8 cellular contexts compared by ENCODE assay signal in genomic region chr17:45221081-45221996, GRCh38. TPM values are rescaled to one million over a fixed set of nuclear protein-coding genes. Genes with fewer than 3 reads are reported as not detected.
DNase-seq lines count a peak whose midpoint lies in the region; ATAC-seq and TF ChIP-seq lines count a peak whose summit lies in the region.

Gene FMNL1, plus strand, starts transcription at chr17:45221885. Its CDS starts 240 bp downstream, at chr17:45222125.

- H3K27ac ChIP-seq in HEK293 (ENCODE audit: extremely low read depth, low read depth, low read length) (peak within 1 kb of the TSS; percentile 40; the same call in 1 of the 2 replicates), breast epithelium (peak within 1 kb of the TSS; percentile 42 to 94)

- POLR2A ChIA-PET in HEK293 (lab: Yijun Ruan, JAX), result interaction anchor here (0.6 to 1.7 kb wide), 2 partner anchors 73 to 83 kb away, joined by 4 to 8 read pairs; partner anchors contain the start of gene HEXIM1

- no peak for ATAC-seq in HG03039 (IDR thresholded peaks at IDR 0.05; ENCODE audit: unreplicated experiment)

- peak within 1 kb of the TSS; percentile 97 to 99 for H3K4me3 Mint-ChIP-seq in CD14-positive monocyte

- H3K27me3 Mint-ChIP-seq in CD14-positive monocyte (ENCODE audit: low read depth in 3 of 3), result peaks cover 0 to under 1% (median 0%) of the 10 kb centered on the region in 3 donors

- H3K4me1 Mint-ChIP-seq in CD14-positive monocyte, result peaks cover 49% of the 10 kb centered on the region

- peak within 1 kb of the TSS; percentile 55 for H3K4me3 ChIP-seq in HEK293 (ENCODE audit: low read depth, low read length)
- H3K4me3 ChIP-seq in breast epithelium, result peak within 1 kb of the TSS; percentile 70 to 94 (median 71)

- peaks cover 0 to 8% (median 0%) of the 10 kb centered on the region in 7 donors for H3K9me3 Mint-ChIP-seq in CD14-positive monocyte

- peak; percentile 27 for TF ChIP-seq CTCF in CD14-positive monocyte (IDR thresholded peaks at IDR 0.05)
- TF ChIP-seq CTCF in HEK293 (tag by site-specific recombination; IDR thresholded peaks at IDR 0.05), result no peak
- TF ChIP-seq CTCF in breast epithelium (IDR thresholded peaks at IDR 0.05), result no peak

- H3K9me3 ChIP-seq in HEK293 (ENCODE audit: control insufficient read depth, insufficient read depth, low read depth, low read length) (no peaks in the 10 kb centered on the region), breast epithelium (no peaks in the 10 kb centered on the region)

- DNase-seq in CD14-positive monocyte (ENCODE audit: low spot score), result peak; percentile 73
- DNase-seq in breast epithelium (ENCODE audit: low spot score in 2 of 2), result no peak
- peak; percentile 76 for DNase-seq in left kidney (ENCODE audit: low read depth, low spot score)
- peak; percentile 54 for DNase-seq in stimulated activated CD4-positive, alpha-beta T cell treated with anti-CD3 and anti-CD28 coated beads, Interleukin-4, amount 100 ng/mL, for 24 hours
- DNase-seq in NCI-H187 treated with DMSO at 0.1 percent for 48 hours (lab: John Stamatoyannopoulos, UW), result no peak

- H3K4me1 ChIP-seq in HEK293 (ENCODE audit: control insufficient read depth, insufficient read depth, low read length) (no peaks in the 10 kb centered on the region; the same call in 1 of the 2 replicates), breast epithelium (peaks cover 0 to 6% of the 10 kb centered on the region in 2 donors)

- peaks cover 50 to 74% of the 10 kb centered on the region in 2 donors for H3K36me3 Mint-ChIP-seq in CD14-positive monocyte

- no peaks in the 10 kb centered on the region for H3K27me3 ChIP-seq in breast epithelium

- H3K36me3 ChIP-seq in HEK293 (ENCODE audit: control insufficient read depth in 2 of 2, insufficient read depth in 1 of 2, low read length in 2 of 2) (no peaks in the 10 kb centered on the region; a peak in 1 of 3 replicates), breast epithelium (no peaks in the 10 kb centered on the region)

- intact Hi-C loops in CD14-positive monocyte (cut with micrococcal nuclease), result loop anchor here in 1 of 2 donors (1.0 kb wide), 1 partner anchor 8 kb away; no protein-coding TSS in a partner anchor
- intact Hi-C loops in T-helper 2 cell treated with Interferon-gamma antibody and Interleukin-4, amounts not matched to agents 100 ng/mL and 5 ng/mL, for 36 hours (cut with micrococcal nuclease), result loop anchor here (1.0 kb wide), 1 partner anchor 8 kb away; no protein-coding TSS in a partner anchor
- intact Hi-C loops in breast epithelium (cut with DNase I; ENCODE audit: low total_unique reads), result loop anchor here (5.0 kb wide), 1 partner anchor 166 kb away; no protein-coding TSS in a partner anchor

- TF ChIP-seq POLR2A in breast epithelium (IDR thresholded peaks at IDR 0.05), result no peak

- H3K27ac Mint-ChIP-seq in CD14-positive monocyte, result peak within 1 kb of the TSS; percentile 98 to 100 (median 100)

- CTCF ChIA-PET in HEK293 (lab: Yijun Ruan, JAX), result interaction anchor here (0.6 to 10.4 kb wide), 13 partner anchors 9 to 164 kb away, joined by 3 to 192 read pairs (median 4); partner anchors contain the start of genes ACBD4 and HEXIM1

TF ChIP-seq in HEK293, 187 proteins besides CTCF, POLR2A, EP300 and RAD21 (continues in another document):
- TF ChIP-seq ZBTB44 (tag by site-specific recombination; IDR thresholded peaks at IDR 0.05) (0 out of 2 replicates have a peak, but pooled peaks have one; percentile 13), HOXD13 (CRISPR knock-in tag; IDR thresholded peaks at IDR 0.05; ENCODE audit: borderline replicate concordance) (no peak), ZBTB10 (tag by site-specific recombination; IDR thresholded peaks at IDR 0.05) (peak; percentile 63; the same call in 1 of the 2 replicates), ATF2 (tag by site-specific recombination; IDR thresholded peaks at IDR 0.05; ENCODE audit: low read depth) (no peak), MZF1 (tag by site-specific recombination; IDR thresholded peaks at IDR 0.05; ENCODE audit: borderline replicate concordance) (peak; percentile 99), PRDM10 (tag by site-specific recombination; IDR thresholded peaks at IDR 0.05) (0 out of 2 replicates have a peak, but pooled peaks have one; percentile 36), PBX3 (CRISPR knock-in tag; IDR thresholded peaks at IDR 0.05) (0 out of 2 replicates have a peak, but pooled peaks have one; percentile 5)

RNA-seq across cellular contexts. Expression of gene FMNL1, which starts in this region (rescaled TPM):
- polyA plus RNA-seq in CD14-positive monocyte, result 10 to 100 TPM; 23.8 to 24.8 TPM
- total RNA-seq in T-helper 2 cell treated with Interferon-gamma antibody and Interleukin-4, amounts not matched to agents 100 ng/mL and 5 ng/mL, for 36 hours, result 387 and 407 TPM in 2 replicates
- 10 to 100 TPM in 2 of 3 donors, 1 to 10 TPM in 1; 9.2 to 31.2 (median 10.8) TPM for total RNA-seq in breast epithelium

Comparison
In these comparisons a context has a peak if more than half of its experiments do, and no peak if none do; other contexts are left out.
1. RNA of gene FMNL1 (total RNA-seq): 387 to 407 TPM in T-helper 2 cell treated with Interferon-gamma antibody and Interleukin-4, amounts not matched to agents 100 ng/mL and 5 ng/mL, for 36 hours; 9.2 to 31.2 TPM in breast epithelium; every median in the first group is over 10 times any median in the second.
2. DNase-seq: peak in CD14-positive monocyte (single experiment), left kidney (single experiment) and stimulated activated CD4-positive, alpha-beta T cell treated with anti-CD3 and anti-CD28 coated beads, Interleukin-4, amount 100 ng/mL, for 24 hours (single experiment); none in breast epithelium (0 of 2) and NCI-H187 treated with DMSO at 0.1 percent for 48 hours (single experiment).